ENCODE assay signal across 8 cellular contexts in genomic region chr1:25692560-25692959, GRCh38.
A peak's percentile ranks its signal among the peaks of the same experiment; 100 is the strongest.
DNase-seq lines count a peak whose midpoint lies in the region; ATAC-seq and TF ChIP-seq lines count a peak whose summit lies in the region.

No MANE protein-coding gene starts in this region.

- H3K27me3 ChIP-seq in HAP-1 (ENCODE audit: low read depth) = no peaks in the 10 kb centered on the region

- in situ Hi-C loops in HAP-1 (cut with MboI; ENCODE audit: low sequenced_read_pairs) = no loop called here

- H3K4me1 ChIP-seq in HAP-1 = no peaks in the 10 kb centered on the region

- peak; percentile 33 for DNase-seq in COLO668 (lab: John Stamatoyannopoulos, UW; ENCODE audit: unreplicated experiment)
- DNase-seq in HAP-1 (ENCODE audit: low spot score in 2 of 2) = peak; percentile 5 to 65
- DNase-seq in left kidney (ENCODE audit: low read depth, low spot score) = peak; percentile 78
- no peak for DNase-seq in central memory CD4-positive, alpha-beta T cell

- peak; percentile 30 for TF ChIP-seq CTCF in WI38 (IDR thresholded peaks at IDR 0.05; ENCODE audit: low read depth, low read length)

- H3K36me3 ChIP-seq in HAP-1 (replicated peaks) = no peaks in the 10 kb centered on the region

- H3K4me3 ChIP-seq in HAP-1 (no peak overlapping the region), WI38 (ENCODE audit: low read depth, low read length) (no peak overlapping the region)

- no peak for ATAC-seq in GM18858 (IDR thresholded peaks at IDR 0.05; ENCODE audit: unreplicated experiment)
- no peak for ATAC-seq in GM19455 (IDR thresholded peaks at IDR 0.05; ENCODE audit: unreplicated experiment)
- ATAC-seq in HG03460 (IDR thresholded peaks at IDR 0.05; ENCODE audit: unreplicated experiment) = no peak

- H3K9me3 ChIP-seq in HAP-1 = no peaks in the 10 kb centered on the region
